8 cellular contexts compared by ENCODE assay signal in the genomic region with DNA sequence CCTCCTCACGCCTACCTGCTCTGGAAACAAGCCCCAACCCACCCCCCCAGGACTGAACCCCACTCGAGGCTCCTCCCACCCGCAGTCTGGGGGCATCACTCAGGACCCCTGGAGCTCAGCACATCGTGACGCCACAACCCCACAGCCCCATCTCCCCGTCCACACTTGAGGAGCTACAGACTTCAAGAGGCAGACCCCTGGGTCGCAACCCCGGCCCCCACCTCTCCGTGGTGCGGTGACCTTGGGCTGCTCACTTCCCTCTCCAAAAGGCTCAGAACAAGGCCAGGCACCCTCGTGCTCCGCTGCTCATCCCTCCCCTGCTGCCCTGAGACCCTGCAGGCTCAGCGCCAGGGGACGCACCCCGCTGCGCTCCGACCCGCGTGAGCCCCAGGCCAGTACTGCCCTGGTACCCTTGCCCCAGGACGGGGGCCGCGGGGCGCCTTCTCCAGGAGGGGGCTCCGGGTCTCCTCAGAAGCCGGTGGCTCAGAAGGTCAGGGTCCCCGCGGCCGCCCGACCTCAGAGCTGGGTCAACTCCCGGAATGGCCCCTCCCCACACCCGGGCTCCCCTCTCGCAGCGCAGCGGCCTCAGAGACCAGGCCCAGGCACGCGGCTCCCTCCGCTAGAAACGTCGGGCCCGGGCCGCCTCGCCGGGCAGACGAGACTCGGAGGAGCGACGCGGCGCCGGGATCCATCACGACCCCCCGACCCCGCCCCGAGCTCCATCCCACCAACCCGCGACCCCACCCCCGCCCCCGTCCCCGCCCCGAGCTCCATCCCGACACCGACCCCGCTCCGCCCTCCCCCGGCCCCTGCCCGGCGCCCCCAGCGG. TPM values are rescaled to one million over a fixed set of nuclear protein-coding genes. Genes with fewer than 3 reads are reported as not detected.
DNase-seq lines count a peak whose midpoint lies in the region; ATAC-seq and FAIRE-seq lines count a peak whose summit lies in the region.

No MANE protein-coding gene starts in this region.

- H3K36me3 ChIP-seq in HAP-1 (replicated peaks) (peaks cover 41% of the 10 kb centered on the region), MG63 (peaks cover 54% of the 10 kb centered on the region)

- H3K27me3 Mint-ChIP-seq in activated naive CD8-positive, alpha-beta T cell treated with anti-CD3 and anti-CD28 coated beads, Interleukin-2, amount 10 ng/mL, durations not matched to agents 7 days and 5 days = no peaks in the 10 kb centered on the region

- in situ Hi-C loops in HAP-1 (cut with MboI; ENCODE audit: low sequenced_read_pairs) = no loop called here

- FAIRE-seq in frontal cortex (lab: Jason Lieb, UNC) = no peak

- H3K27ac ChIP-seq in skin epidermis = peak overlapping the region; percentile 74 to 97 (median 93)

- H3K27me3 ChIP-seq in HAP-1 (ENCODE audit: low read depth) (no peaks in the 10 kb centered on the region), MG63 (no peaks in the 10 kb centered on the region)

- H3K4me1 Mint-ChIP-seq in activated naive CD8-positive, alpha-beta T cell treated with anti-CD3 and anti-CD28 coated beads, Interleukin-2, amount 10 ng/mL, durations not matched to agents 7 days and 5 days = peaks cover 15% of the 10 kb centered on the region

- H3K4me3 ChIP-seq in HAP-1 (peak overlapping the region; percentile 91), MG63 (peak overlapping the region; percentile 94), iPS-11a (ENCODE audit: low read depth, low read length) (peak overlapping the region; percentile 87), skin epidermis (peak overlapping the region; percentile 57 to 91 (median 88))

- H3K27ac Mint-ChIP-seq in activated naive CD8-positive, alpha-beta T cell treated with anti-CD3 and anti-CD28 coated beads, Interleukin-2, amount 10 ng/mL, durations not matched to agents 7 days and 5 days = peak overlapping the region; percentile 85

- H3K9me3 ChIP-seq in HAP-1 (no peaks in the 10 kb centered on the region), MG63 (no peaks in the 10 kb centered on the region)

- peaks cover 1% of the 10 kb centered on the region for H3K36me3 Mint-ChIP-seq in activated naive CD8-positive, alpha-beta T cell treated with anti-CD3 and anti-CD28 coated beads, Interleukin-2, amount 10 ng/mL, durations not matched to agents 7 days and 5 days

- DNase-seq in SKM-1 treated with dmso at 0.1 percent for 144 hours (lab: John Stamatoyannopoulos, UW; ENCODE audit: unreplicated experiment) (peak; percentile 14), SKM-1 (lab: John Stamatoyannopoulos, UW; ENCODE audit: unreplicated experiment) (no peak), HAP-1 (ENCODE audit: low spot score in 2 of 2) (peak; percentile 49 to 79), MG63 (peak; percentile 28), frontal cortex (ENCODE audit: low spot score in 2 of 2) (no peak)
- no peak for DNase-seq in activated naive CD8-positive, alpha-beta T cell treated with anti-CD3 and anti-CD28 coated beads, Interleukin-2, amount 10 ng/mL, durations not matched to agents 7 days and 5 days

- peak; percentile 37 for ATAC-seq in activated naive CD8-positive, alpha-beta T cell treated with anti-CD3 and anti-CD28 coated beads, Interleukin-2, amount 10 ng/mL, durations not matched to agents 7 days and 5 days (ENCODE audit: low read depth)

- POLR2A ChIA-PET in activated naive CD8-positive, alpha-beta T cell treated with anti-CD3 and anti-CD28 coated beads, Interleukin-2, amount 10 ng/mL, durations not matched to agents 7 days and 5 days (lab: Charles Lee) = interaction anchor here (0.6 to 3.7 kb wide), 13 partner anchors 8 to 161 kb away, joined by 3 to 20 read pairs (median 4); a partner anchor contains a TSS

- peaks cover 11% of the 10 kb centered on the region for H3K4me1 ChIP-seq in HAP-1

- peak overlapping the region; percentile 88 for H3K4me3 Mint-ChIP-seq in activated naive CD8-positive, alpha-beta T cell treated with anti-CD3 and anti-CD28 coated beads, Interleukin-2, amount 10 ng/mL, durations not matched to agents 7 days and 5 days

- H3K9me3 Mint-ChIP-seq in activated naive CD8-positive, alpha-beta T cell treated with anti-CD3 and anti-CD28 coated beads, Interleukin-2, amount 10 ng/mL, durations not matched to agents 7 days and 5 days = no peaks in the 10 kb centered on the region

RNA-seq across cellular contexts. Expression of a gene that starts 0.6 kb away (rescaled TPM):
- 46.1 and 80.1 TPM in 2 replicates for total RNA-seq in MG63 (2014; rRNA removed; shearing (Covaris generic); ENCODE audit: low replicate concordance)
- 10 to 100 TPM; 59.8 to 62.4 TPM for total RNA-seq in activated naive CD8-positive, alpha-beta T cell treated with anti-CD3 and anti-CD28 coated beads, Interleukin-2, amount 10 ng/mL, durations not matched to agents 7 days and 5 days
- total RNA-seq in frontal cortex = 21.2 TPM

RNA-seq across cellular contexts. Expression of a gene that starts 13.2 kb away (rescaled TPM):
- not detected in 2 replicates for total RNA-seq in MG63 (2014; rRNA removed; shearing (Covaris generic); ENCODE audit: low replicate concordance)
- total RNA-seq in activated naive CD8-positive, alpha-beta T cell treated with anti-CD3 and anti-CD28 coated beads, Interleukin-2, amount 10 ng/mL, durations not matched to agents 7 days and 5 days = under 1 TPM in 1 of 2 experiments, not detected in 1; 0.37 TPM
- 7.3 TPM for total RNA-seq in frontal cortex

RNA-seq across cellular contexts. Expression of a gene that starts 21.4 kb away (rescaled TPM):
- 28.6 and 31.3 TPM in 2 replicates for total RNA-seq in MG63 (2014; rRNA removed; shearing (Covaris generic); ENCODE audit: low replicate concordance)
- total RNA-seq in activated naive CD8-positive, alpha-beta T cell treated with anti-CD3 and anti-CD28 coated beads, Interleukin-2, amount 10 ng/mL, durations not matched to agents 7 days and 5 days = 10 to 100 TPM; 35.1 to 35.8 TPM
- total RNA-seq in frontal cortex = 14.7 TPM

RNA-seq across cellular contexts. Expression of a gene that starts 28.4 kb away (rescaled TPM):
- total RNA-seq in MG63 (2014; rRNA removed; shearing (Covaris generic); ENCODE audit: low replicate concordance) = 4.9 and 10.8 TPM in 2 replicates
- total RNA-seq in activated naive CD8-positive, alpha-beta T cell treated with anti-CD3 and anti-CD28 coated beads, Interleukin-2, amount 10 ng/mL, durations not matched to agents 7 days and 5 days = 10 to 100 TPM; 53.4 to 53.6 TPM
- total RNA-seq in frontal cortex = 5.7 TPM

RNA-seq across cellular contexts. Expression of a gene that starts 29.4 kb away (rescaled TPM):
- total RNA-seq in MG63 (2014; rRNA removed; shearing (Covaris generic); ENCODE audit: low replicate concordance) = 200 and 209 TPM in 2 replicates
- total RNA-seq in activated naive CD8-positive, alpha-beta T cell treated with anti-CD3 and anti-CD28 coated beads, Interleukin-2, amount 10 ng/mL, durations not matched to agents 7 days and 5 days = 100 to 1,000 TPM; 199 to 206 TPM
- total RNA-seq in frontal cortex = 77.9 TPM

Comparison
In these comparisons a context has a peak if more than half of its experiments do, and no peak if none do; other contexts are left out.
1. DNase-seq: peak in SKM-1 treated with dmso at 0.1 percent for 144 hours (single experiment), HAP-1 (2 of 2) and MG63 (single experiment); none in SKM-1 (single experiment), activated naive CD8-positive, alpha-beta T cell treated with anti-CD3 and anti-CD28 coated beads, Interleukin-2, amount 10 ng/mL, durations not matched to agents 7 days and 5 days (single experiment) and frontal cortex (0 of 2).
2. Peak in every context shown above with its lines, with median percentiles within 50 percentile points of each other: H3K4me3 ChIP-seq.